9 cellular contexts compared by ENCODE assay signal in genomic region chr4:57109530-57109846, GRCh38. TPM values are rescaled to one million over a fixed set of nuclear protein-coding genes. Genes with fewer than 3 reads are reported as not detected.
A peak's percentile ranks its signal among the peaks of the same experiment; 100 is the strongest.
DNase-seq lines count a peak whose midpoint lies in the region; ATAC-seq and TF ChIP-seq lines count a peak whose summit lies in the region.
"Had no signal": no experiment of that assay in that cellular context is flagged by ENCODE, and none has a peak within 500 bp of the region (broad histone marks: within the 10 kb centered on the region; RNA-seq: fewer than 3 reads in every experiment).

No MANE protein-coding gene starts in this region.

- H3K27me3 ChIP-seq in vagina: no peaks in the 10 kb centered on the region

- H3K4me3 ChIP-seq in coronary artery (peak overlapping the region; percentile 99), mucosa of descending colon (peak overlapping the region; percentile 13), vagina (peak overlapping the region; percentile 60 to 61)

- no peak for DNase-seq in activated naive CD4-positive, alpha-beta T cell (lab: John Stamatoyannopoulos, UW)
- DNase-seq in coronary artery (ENCODE audit: low spot score) (no peak), mucosa of descending colon (no peak), vagina (ENCODE audit: extremely low spot score in 2 of 2) (no peak), germinal center (ENCODE audit: low spot score) (no peak)
- DNase-seq: stimulated activated naive CD4-positive, alpha-beta T cell had no signal

- peaks cover 10% of the 10 kb centered on the region for H3K4me1 Mint-ChIP-seq in activated naive CD4-positive, alpha-beta T cell treated with anti-CD3 and anti-CD28 coated beads, Interleukin-2, amount 50 U/mL, for 24 hours

- no peak for ATAC-seq in mucosa of descending colon
- no peak for ATAC-seq in GM21619 (IDR thresholded peaks at IDR 0.05; ENCODE audit: unreplicated experiment)
- no peak for ATAC-seq in SK-N-SH treated with all-trans-retinoic acid at 6 μM for 48 hours

- H3K4me3 Mint-ChIP-seq in activated naive CD4-positive, alpha-beta T cell treated with anti-CD3 and anti-CD28 coated beads, Interleukin-2, amount 50 U/mL, for 24 hours: peak overlapping the region; percentile 70

- H3K36me3 Mint-ChIP-seq in activated naive CD4-positive, alpha-beta T cell treated with anti-CD3 and anti-CD28 coated beads, Interleukin-2, amount 50 U/mL, for 24 hours: no peaks in the 10 kb centered on the region

- H3K27me3 Mint-ChIP-seq in activated naive CD4-positive, alpha-beta T cell treated with anti-CD3 and anti-CD28 coated beads, Interleukin-2, amount 50 U/mL, for 24 hours: peaks cover 39% of the 10 kb centered on the region

- TF ChIP-seq CTCF in coronary artery (IDR thresholded peaks at IDR 0.05) (no peak), mucosa of descending colon (IDR thresholded peaks at IDR 0.05) (no peak), vagina (IDR thresholded peaks at IDR 0.05) (no peak)

- H3K9me3 ChIP-seq in mucosa of descending colon (no peaks in the 10 kb centered on the region), vagina (no peaks in the 10 kb centered on the region)

- H3K4me1 ChIP-seq in mucosa of descending colon (ENCODE audit: low read depth) (peaks cover 10% of the 10 kb centered on the region), vagina (peaks cover 7% of the 10 kb centered on the region)

- H3K9me3 Mint-ChIP-seq in activated naive CD4-positive, alpha-beta T cell treated with anti-CD3 and anti-CD28 coated beads, Interleukin-2, amount 50 U/mL, for 24 hours: no peaks in the 10 kb centered on the region

- H3K27ac Mint-ChIP-seq in activated naive CD4-positive, alpha-beta T cell treated with anti-CD3 and anti-CD28 coated beads, Interleukin-2, amount 50 U/mL, for 24 hours: peak overlapping the region; percentile 43

- H3K27ac ChIP-seq in coronary artery (peak overlapping the region; percentile 98 to 99), vagina (peak overlapping the region; percentile 95)

- TF ChIP-seq POLR2A in vagina (IDR thresholded peaks at IDR 0.05): no peak

- H3K36me3 ChIP-seq in mucosa of descending colon (ENCODE audit: low read depth): no peaks in the 10 kb centered on the region
- no peaks in the 10 kb centered on the region for H3K36me3 ChIP-seq in vagina

- intact Hi-C loops in mucosa of descending colon (cut with DNase I, micrococcal nuclease): loop anchor here in 1 of 2 donors (10.0 kb wide), 1 partner anchor 65 kb away; no protein-coding TSS in a partner anchor
- intact Hi-C loops in vagina (cut with DNase I): no loop called here

TF ChIP-seq in SK-N-SH treated with all-trans-retinoic acid at 6 μM for 48 hours, 23 proteins besides CTCF, POLR2A, EP300 and RAD21 (continues in another document):
- no peak for TF ChIP-seq TSHZ2 (CRISPR knock-in tag; IDR thresholded peaks at IDR 0.05)
- TF ChIP-seq CSDC2 (CRISPR knock-in tag; IDR thresholded peaks at IDR 0.05): no peak
- TF ChIP-seq ZC3H10 (CRISPR knock-in tag; IDR thresholded peaks at IDR 0.05): no peak
- no peak for TF ChIP-seq ZNF70 (CRISPR knock-in tag; IDR thresholded peaks at IDR 0.05)
- TF ChIP-seq, protein P1, sequence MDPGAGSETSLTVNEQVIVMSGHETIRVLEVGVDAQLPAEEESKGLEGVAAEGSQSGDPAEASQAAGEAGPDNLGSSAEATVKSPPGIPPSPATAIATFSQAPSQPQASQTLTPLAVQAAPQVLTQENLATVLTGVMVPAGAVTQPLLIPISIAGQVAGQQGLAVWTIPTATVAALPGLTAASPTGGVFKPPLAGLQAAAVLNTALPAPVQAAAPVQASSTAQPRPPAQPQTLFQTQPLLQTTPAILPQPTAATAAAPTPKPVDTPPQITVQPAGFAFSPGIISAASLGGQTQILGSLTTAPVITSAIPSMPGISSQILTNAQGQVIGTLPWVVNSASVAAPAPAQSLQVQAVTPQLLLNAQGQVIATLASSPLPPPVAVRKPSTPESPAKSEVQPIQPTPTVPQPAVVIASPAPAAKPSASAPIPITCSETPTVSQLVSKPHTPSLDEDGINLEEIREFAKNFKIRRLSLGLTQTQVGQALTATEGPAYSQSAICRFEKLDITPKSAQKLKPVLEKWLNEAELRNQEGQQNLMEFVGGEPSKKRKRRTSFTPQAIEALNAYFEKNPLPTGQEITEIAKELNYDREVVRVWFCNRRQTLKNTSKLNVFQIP (CRISPR knock-in tag; IDR thresholded peaks at IDR 0.05; ENCODE audit: borderline replicate concordance, low read depth): no peak
- TF ChIP-seq TOX (CRISPR knock-in tag; IDR thresholded peaks at IDR 0.05; ENCODE audit: borderline replicate concordance): no peak
- TF ChIP-seq SNAI2 (CRISPR knock-in tag; IDR thresholded peaks at IDR 0.05): no peak
- TF ChIP-seq CSRNP3 (CRISPR knock-in tag; IDR thresholded peaks at IDR 0.05): no peak
- TF ChIP-seq ISL1 (CRISPR knock-in tag; IDR thresholded peaks at IDR 0.05): no peak
- TF ChIP-seq ARNTL (CRISPR knock-in tag; IDR thresholded peaks at IDR 0.05; ENCODE audit: borderline replicate concordance, low read depth): no peak
- TF ChIP-seq ZFP3 (CRISPR knock-in tag; IDR thresholded peaks at IDR 0.05): no peak
- TF ChIP-seq ZNF565 (CRISPR knock-in tag; conservative IDR thresholded peaks at IDR 0.05; ENCODE audit: low read depth): no peak
- TF ChIP-seq RARB (CRISPR knock-in tag; IDR thresholded peaks at IDR 0.05): no peak
- no peak for TF ChIP-seq PATZ1 (CRISPR knock-in tag; IDR thresholded peaks at IDR 0.05; ENCODE audit: borderline replicate concordance)
- no peak for TF ChIP-seq ZFP30 (CRISPR knock-in tag; IDR thresholded peaks at IDR 0.05)
- TF ChIP-seq PPARA (CRISPR knock-in tag; IDR thresholded peaks at IDR 0.05; ENCODE audit: borderline replicate concordance): no peak
- TF ChIP-seq, protein P2, sequence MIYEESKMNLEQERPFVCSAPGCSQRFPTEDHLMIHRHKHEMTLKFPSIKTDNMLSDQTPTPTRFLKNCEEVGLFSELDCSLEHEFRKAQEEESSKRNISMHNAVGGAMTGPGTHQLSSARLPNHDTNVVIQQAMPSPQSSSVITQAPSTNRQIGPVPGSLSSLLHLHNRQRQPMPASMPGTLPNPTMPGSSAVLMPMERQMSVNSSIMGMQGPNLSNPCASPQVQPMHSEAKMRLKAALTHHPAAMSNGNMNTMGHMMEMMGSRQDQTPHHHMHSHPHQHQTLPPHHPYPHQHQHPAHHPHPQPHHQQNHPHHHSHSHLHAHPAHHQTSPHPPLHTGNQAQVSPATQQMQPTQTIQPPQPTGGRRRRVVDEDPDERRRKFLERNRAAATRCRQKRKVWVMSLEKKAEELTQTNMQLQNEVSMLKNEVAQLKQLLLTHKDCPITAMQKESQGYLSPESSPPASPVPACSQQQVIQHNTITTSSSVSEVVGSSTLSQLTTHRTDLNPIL (CRISPR knock-in tag; IDR thresholded peaks at IDR 0.05; ENCODE audit: low read depth): no peak
- no peak for TF ChIP-seq ZNF8 (CRISPR knock-in tag; IDR thresholded peaks at IDR 0.05)
- TF ChIP-seq BACH2 (CRISPR knock-in tag; IDR thresholded peaks at IDR 0.05; ENCODE audit: borderline replicate concordance): no peak

RNA-seq across cellular contexts. Expression of gene IGFBP7, which starts 0.7 kb away (rescaled TPM):
- total RNA-seq in mucosa of descending colon (100 to 1,000 TPM in 2 of 3 donors, 10 to 100 TPM in 1; 32.7 to 225 (median 116) TPM), vagina (716 TPM)

Comparison
In these comparisons a context has a peak if more than half of its experiments do, and no peak if none do; other contexts are left out.
1. H3K4me3 ChIP-seq: peak in every context shown above with its lines; median percentile 99 in coronary artery; 60 in vagina; 13 in mucosa of descending colon.